In genomic region chr5:6832272-6832671, GRCh38 we compare ENCODE assay signal across 16 cellular contexts.
DNase-seq lines count a peak whose midpoint lies in the region; ATAC-seq and TF ChIP-seq lines count a peak whose summit lies in the region.
"Had no signal": no experiment of that assay in that cellular context is flagged by ENCODE, and none has a peak within 500 bp of the region (broad histone marks: within the 10 kb centered on the region; RNA-seq: fewer than 3 reads in every experiment).

No MANE protein-coding gene starts in this region.

- H3K4me1 ChIP-seq in BLaER1 treated with 17β-estradiol and CSF1 and Interleukin-3, amounts not matched to agents 10 nM and 100 nM = peaks cover 55 to 77% (median 73%) of the 10 kb centered on the region in 10 experiments
- H3K4me1 ChIP-seq in OCI-LY3 (ENCODE audit: low read length) (peaks cover 56% of the 10 kb centered on the region), gastrocnemius medialis (peaks cover 15 to 30% of the 10 kb centered on the region in 2 donors)

- TF ChIP-seq CTCF in OCI-LY3 (IDR thresholded peaks at IDR 0.05; ENCODE audit: low read depth, low read length) = no peak
- TF ChIP-seq CTCF in gastrocnemius medialis (IDR thresholded peaks at IDR 0.05 in 4 of 5, conservative IDR thresholded peaks at IDR 0.05 in 1 of 5) = no peak
- TF ChIP-seq CTCF in lower leg skin (IDR thresholded peaks at IDR 0.05) = no peak

- no peak overlapping the region for H2AFZ ChIP-seq in OCI-LY3 (ENCODE audit: low read depth, low read length)

- 91 to 93% methylated on average over 3 of the region's 3 CpGs for WGBS in lower leg skin, 2 donors

- in situ Hi-C loops in gastrocnemius medialis (cut with MboI; ENCODE audit: low sequenced_read_pairs in 4 of 4) = no loop called here

- H3K27me3 ChIP-seq in BLaER1 treated with 17β-estradiol and CSF1 and Interleukin-3, amounts not matched to agents 10 nM and 100 nM = no peaks in the 10 kb centered on the region
- H3K27me3 ChIP-seq in OCI-LY3 (ENCODE audit: low read depth, low read length) = no peaks in the 10 kb centered on the region; the same call in 1 of the 2 replicates
- no peaks in the 10 kb centered on the region for H3K27me3 ChIP-seq in gastrocnemius medialis

- ATAC-seq in gastrocnemius medialis = no peak
- ATAC-seq: PC-3 had no signal

- TF ChIP-seq POLR2A in gastrocnemius medialis (IDR thresholded peaks at IDR 0.05) (no peak), lower leg skin (IDR thresholded peaks at IDR 0.05) (no peak)

- H3K4me2 ChIP-seq in BLaER1 treated with 17β-estradiol and CSF1 and Interleukin-3, amounts not matched to agents 10 nM and 100 nM = peak overlapping the region; percentile 76 to 97 (median 86); a peak in 21 of 22 replicates
- peak overlapping the region; percentile 92 for H3K4me2 ChIP-seq in OCI-LY3 (ENCODE audit: low read length)

- H3K79me2 ChIP-seq in OCI-LY3 (ENCODE audit: low read length) = no peaks in the 10 kb centered on the region

- no peaks in the 10 kb centered on the region for H3K36me3 ChIP-seq in BLaER1 treated with 17β-estradiol and CSF1 and Interleukin-3, amounts not matched to agents 10 nM and 100 nM
- H3K36me3 ChIP-seq in OCI-LY3 (replicated peaks; ENCODE audit: low read depth, low read length) = no peaks in the 10 kb centered on the region
- H3K36me3 ChIP-seq in gastrocnemius medialis = no peaks in the 10 kb centered on the region

- peak overlapping the region in 6 of 11 experiments; percentile 3 to 70 (median 32); a peak in 7 of 22 replicates for H3K9ac ChIP-seq in BLaER1 treated with 17β-estradiol and CSF1 and Interleukin-3, amounts not matched to agents 10 nM and 100 nM
- H3K9ac ChIP-seq in OCI-LY3 (ENCODE audit: low read length) = no peak overlapping the region

- peak overlapping the region in 9 of 11 experiments; percentile 77 to 87 (median 83); a peak in 18 of 22 replicates for H3K27ac ChIP-seq in BLaER1 treated with 17β-estradiol and CSF1 and Interleukin-3, amounts not matched to agents 10 nM and 100 nM
- H3K27ac ChIP-seq in OCI-LY3 (ENCODE audit: low read length) = no peak overlapping the region
- peak overlapping the region in 3 of 4 donors; percentile 3 to 66 (median 31) for H3K27ac ChIP-seq in gastrocnemius medialis

- peak overlapping the region in 4 of 10 experiments; percentile 3 to 41 (median 32); a peak in 2 of 20 replicates for H3K4me3 ChIP-seq in BLaER1 treated with 17β-estradiol and CSF1 and Interleukin-3, amounts not matched to agents 10 nM and 100 nM
- H3K4me3 ChIP-seq in OCI-LY3 (ENCODE audit: low read length) (no peak overlapping the region; the same call in 1 of the 2 replicates), gastrocnemius medialis (no peak overlapping the region), lower leg skin (ENCODE audit: low read depth, poor library complexity, severe bottlenecking) (no peak overlapping the region)

- no peaks in the 10 kb centered on the region for H4K20me1 ChIP-seq in BLaER1 treated with 17β-estradiol and CSF1 and Interleukin-3, amounts not matched to agents 10 nM and 100 nM
- no peaks in the 10 kb centered on the region for H4K20me1 ChIP-seq in OCI-LY3 (ENCODE audit: insufficient read depth, low read length)

- intact Hi-C loops in gastrocnemius medialis (cut with DNase I; ENCODE audit: low total_unique reads) (loop anchor here (2.0 to 5.0 kb wide), 2 partner anchors 17 to 65 kb away; no protein-coding TSS in a partner anchor), lower leg skin (cut with DNase I; ENCODE audit: low total_unique reads) (no loop called here)

- DNase-seq in NCI-H748 (lab: John Stamatoyannopoulos, UW; ENCODE audit: unreplicated experiment) = peak; percentile 51
- DNase-seq in NCI-H748 treated with DMSO at 0.1 percent for 48 hours (lab: John Stamatoyannopoulos, UW) = no peak
- DNase-seq in gastrocnemius medialis = no peak
- no peak for DNase-seq in activated effector memory CD4-positive, alpha-beta T cell treated with anti-CD3 and anti-CD28 coated beads, Interleukin-2, amount 50 U/mL, for 16 hours
- no peak for DNase-seq in lower leg skin (ENCODE audit: low spot score in 2 of 2)
- DNase-seq: 8988T, AML-193, DMS79 treated with DMSO at 0.1 percent for 48 hours, Karpas-422, NCI-H1417 treated with DMSO at 0.1 percent for 48 hours, NCI-H187, NCI-H2107, PC-3, Right ventricle myocardium superior had no signal

- peaks cover 17 to 29% (median 26%) of the 10 kb centered on the region in 11 experiments; a peak in 21 of 22 replicates for H3K9me3 ChIP-seq in BLaER1 treated with 17β-estradiol and CSF1 and Interleukin-3, amounts not matched to agents 10 nM and 100 nM (replicated peaks in 1 of 11)
- H3K9me3 ChIP-seq in OCI-LY3 (ENCODE audit: insufficient read depth, low read length) = no peaks in the 10 kb centered on the region
- H3K9me3 ChIP-seq in gastrocnemius medialis = no peaks in the 10 kb centered on the region
